ENCODE assay signal across 8 cellular contexts in genomic region chr10:134205-134742, GRCh38.
DNase-seq lines count a peak whose midpoint lies in the region; ATAC-seq and TF ChIP-seq lines count a peak whose summit lies in the region.

No MANE protein-coding gene starts in this region.

- ATAC-seq in GM21447 (IDR thresholded peaks at IDR 0.05; ENCODE audit: unreplicated experiment) = peak; percentile 20

- H3K27me3 ChIP-seq in HUES6 (ENCODE audit: control insufficient read depth, insufficient read depth, low read length) = peaks cover 22% of the 10 kb centered on the region

- H3K36me3 ChIP-seq in HUES6 (ENCODE audit: control insufficient read depth, insufficient read depth, low read length) = no peaks in the 10 kb centered on the region

- peak overlapping the region; percentile 89 for H3K9ac ChIP-seq in HUES6 (ENCODE audit: low read length)

- peak; percentile 29 to 65 (median 64) for DNase-seq in NCI-H1417 (lab: John Stamatoyannopoulos, UW)
- DNase-seq in NCI-H1417 treated with DMSO at 0.1 percent for 48 hours (lab: John Stamatoyannopoulos, UW) = no peak
- peak; percentile 26 for DNase-seq in activated T-cell treated with anti-CD3 and anti-CD28 coated beads for 48 hours (ENCODE audit: low read depth)
- no peak for DNase-seq in foreskin fibroblast
- DNase-seq in pons (ENCODE audit: low spot score) = peak; percentile 23
- no peak for DNase-seq in GM10248 (ENCODE audit: extremely low spot score)

- peaks cover 18% of the 10 kb centered on the region for H3K4me1 ChIP-seq in HUES6 (ENCODE audit: control insufficient read depth, insufficient read depth, low read length)

- H3K4me3 ChIP-seq in HUES6 (ENCODE audit: low read depth, low read length) (peak overlapping the region; percentile 84), foreskin fibroblast (ENCODE audit: low read depth in 1 of 2, low read length in 2 of 2) (peak overlapping the region; percentile 61 to 83)

- POLR2A ChIA-PET in GM10248 (lab: Yijun Ruan, JAX) = no interaction called here

- TF ChIP-seq CTCF in foreskin fibroblast (IDR thresholded peaks at IDR 0.05; ENCODE audit: low read depth, low read length) (no peak), GM10248 (IDR thresholded peaks at IDR 0.05; ENCODE audit: control extremely low read depth, extremely low read depth, low read depth, missing control alignments) (no peak)

- CTCF ChIA-PET in GM10248 (lab: Yijun Ruan, JAX) = no interaction called here

- H3K27ac ChIP-seq in HUES6 (ENCODE audit: low read depth, low read length) = no peak overlapping the region; the same call in 1 of the 2 replicates

- H3K9me3 ChIP-seq in HUES6 (ENCODE audit: control insufficient read depth, insufficient read depth, low read depth, low read length) = no peaks in the 10 kb centered on the region

Comparison
In these comparisons a context has a peak if more than half of its experiments do, and no peak if none do; other contexts are left out.
1. DNase-seq: peak in NCI-H1417 (3 of 3), activated T-cell treated with anti-CD3 and anti-CD28 coated beads for 48 hours (single experiment) and pons (single experiment); none in NCI-H1417 treated with DMSO at 0.1 percent for 48 hours (single experiment), foreskin fibroblast (0 of 2) and GM10248 (single experiment).